Comparison of ENCODE assay signal across 1 cellular context in the genomic region with DNA sequence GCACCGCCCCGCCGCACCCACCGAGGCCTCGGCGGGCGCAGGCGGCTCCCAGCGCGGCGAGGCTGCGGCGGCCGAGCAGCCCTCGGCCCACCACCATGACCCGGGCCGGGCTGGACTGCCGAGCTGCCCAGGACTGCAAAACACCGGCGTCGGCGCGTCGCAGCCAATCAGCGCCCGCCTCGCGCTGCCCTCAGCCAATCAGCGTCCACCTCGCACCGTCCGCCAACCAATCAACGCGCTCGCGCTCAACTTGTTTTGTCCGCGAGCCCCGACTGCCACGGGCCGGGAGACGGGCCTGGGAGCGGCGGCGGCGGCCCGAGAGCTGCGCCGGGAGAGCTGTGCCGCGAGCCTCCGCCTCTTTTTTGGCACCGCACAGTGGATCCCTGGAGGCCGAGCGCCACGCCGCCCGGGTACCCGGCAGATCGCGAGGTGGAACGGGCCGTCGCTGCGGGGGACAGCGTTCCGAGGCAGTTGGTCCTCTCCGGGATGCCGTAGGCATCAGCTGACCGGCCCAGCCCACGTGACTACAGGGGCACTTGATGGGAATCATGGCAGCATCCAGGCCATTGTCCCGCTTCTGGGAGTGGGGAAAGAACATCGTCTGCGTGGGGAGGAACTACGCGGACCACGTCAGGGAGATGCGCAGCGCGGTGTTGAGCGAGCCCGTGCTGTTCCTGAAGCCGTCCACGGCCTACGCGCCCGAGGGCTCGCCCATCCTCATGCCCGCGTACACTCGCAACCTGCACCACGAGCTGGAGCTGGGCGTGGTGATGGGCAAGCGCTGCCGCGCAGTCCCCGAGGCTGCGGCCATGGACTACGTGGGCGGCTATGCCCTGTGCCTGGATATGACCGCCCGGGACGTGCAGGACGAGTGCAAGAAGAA.
TF ChIP-seq lines count a peak whose summit lies in the region.

A gene (plus strand): TSS at position 516 of the 883 bp plus-strand sequence. CDS start 33 bp downstream, at position 549.
A gene (minus strand): TSS at position 135 of the 883 bp plus-strand sequence. CDS start 38 bp downstream, at position 97.

TF ChIP-seq in HEK293, 187 proteins besides CTCF, POLR2A, EP300 and RAD21 (continued from another document and continues in another):
- no peak; the same call in none of the 2 replicates for TF ChIP-seq KLF10 (tag by site-specific recombination; IDR thresholded peaks at IDR 0.05)
- no peak for TF ChIP-seq PRDM1 (tag by site-specific recombination; IDR thresholded peaks at IDR 0.05)
- TF ChIP-seq ZNF266 (tag by site-specific recombination; IDR thresholded peaks at IDR 0.05; ENCODE audit: low read depth): no peak
- no peak for TF ChIP-seq ZNF426 (tag by site-specific recombination; IDR thresholded peaks at IDR 0.05)
- TF ChIP-seq, protein P1, sequence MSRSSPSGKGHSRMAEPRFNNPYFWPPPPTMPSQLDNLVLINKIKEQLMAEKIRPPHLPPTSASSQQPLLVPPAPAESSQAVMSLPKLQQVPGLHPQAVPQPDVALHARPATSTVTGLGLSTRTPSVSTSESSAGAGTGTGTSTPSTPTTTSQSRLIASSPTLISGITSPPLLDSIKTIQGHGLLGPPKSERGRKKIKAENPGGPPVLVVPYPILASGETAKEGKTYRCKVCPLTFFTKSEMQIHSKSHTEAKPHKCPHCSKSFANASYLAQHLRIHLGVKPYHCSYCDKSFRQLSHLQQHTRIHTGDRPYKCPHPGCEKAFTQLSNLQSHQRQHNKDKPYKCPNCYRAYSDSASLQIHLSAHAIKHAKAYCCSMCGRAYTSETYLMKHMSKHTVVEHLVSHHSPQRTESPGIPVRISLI (tag by site-specific recombination; IDR thresholded peaks at IDR 0.05): no peak
- TF ChIP-seq SP2 (tag by site-specific recombination; IDR thresholded peaks at IDR 0.05): peak; percentile 87
- TF ChIP-seq ZNF311 (tag by site-specific recombination; IDR thresholded peaks at IDR 0.05; ENCODE audit: borderline replicate concordance): no peak
- TF ChIP-seq ZFHX2 (tag by site-specific recombination; conservative IDR thresholded peaks at IDR 0.05): peak; percentile 89
- peak; percentile 73; the same call in 1 of the 2 replicates for TF ChIP-seq REPIN1 (tag by site-specific recombination; IDR thresholded peaks at IDR 0.05; ENCODE audit: low read depth)
- TF ChIP-seq, protein P2, sequence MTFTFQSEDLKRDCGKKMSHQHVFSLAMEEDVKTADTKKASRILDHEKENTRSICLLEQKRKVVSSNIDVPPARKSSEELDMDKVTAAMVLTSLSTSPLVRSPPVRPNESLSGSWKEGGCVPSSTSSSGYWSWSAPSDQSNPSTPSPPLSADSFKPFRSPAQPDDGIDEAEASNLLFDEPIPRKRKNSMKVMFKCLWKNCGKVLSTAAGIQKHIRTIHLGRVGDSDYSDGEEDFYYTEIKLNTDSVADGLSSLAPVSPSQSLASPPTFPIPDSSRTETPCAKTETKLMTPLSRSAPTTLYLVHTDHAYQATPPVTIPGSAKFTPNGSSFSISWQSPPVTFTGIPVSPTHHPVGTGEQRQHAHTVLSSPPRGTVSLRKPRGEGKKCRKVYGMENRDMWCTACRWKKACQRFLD (tag by site-specific recombination; IDR thresholded peaks at IDR 0.05): peak; percentile 98
- 0 out of 2 replicates have a peak, but pooled peaks have one; percentile 6 for TF ChIP-seq ZNF560 (tag by site-specific recombination; IDR thresholded peaks at IDR 0.05; ENCODE audit: borderline replicate concordance)
- TF ChIP-seq WT1 (tag by site-specific recombination; IDR thresholded peaks at IDR 0.05): no peak; the same call in 1 of the 2 replicates
- TF ChIP-seq ZNF558 (tag by site-specific recombination; IDR thresholded peaks at IDR 0.05): no peak
- TF ChIP-seq ZNF155 (tag by site-specific recombination; IDR thresholded peaks at IDR 0.05): no peak
- TF ChIP-seq, protein P3, sequence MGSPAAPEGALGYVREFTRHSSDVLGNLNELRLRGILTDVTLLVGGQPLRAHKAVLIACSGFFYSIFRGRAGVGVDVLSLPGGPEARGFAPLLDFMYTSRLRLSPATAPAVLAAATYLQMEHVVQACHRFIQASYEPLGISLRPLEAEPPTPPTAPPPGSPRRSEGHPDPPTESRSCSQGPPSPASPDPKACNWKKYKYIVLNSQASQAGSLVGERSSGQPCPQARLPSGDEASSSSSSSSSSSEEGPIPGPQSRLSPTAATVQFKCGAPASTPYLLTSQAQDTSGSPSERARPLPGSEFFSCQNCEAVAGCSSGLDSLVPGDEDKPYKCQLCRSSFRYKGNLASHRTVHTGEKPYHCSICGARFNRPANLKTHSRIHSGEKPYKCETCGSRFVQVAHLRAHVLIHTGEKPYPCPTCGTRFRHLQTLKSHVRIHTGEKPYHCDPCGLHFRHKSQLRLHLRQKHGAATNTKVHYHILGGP (tag by site-specific recombination; IDR thresholded peaks at IDR 0.05): no peak; the same call in 1 of the 2 replicates
- no peak for TF ChIP-seq ZNF664 (tag by site-specific recombination; IDR thresholded peaks at IDR 0.05)
- peak; percentile 92 for TF ChIP-seq ZNF610 (tag by site-specific recombination; IDR thresholded peaks at IDR 0.05; ENCODE audit: borderline replicate concordance)
- TF ChIP-seq KLF8 (tag by site-specific recombination; IDR thresholded peaks at IDR 0.05): peak; percentile 92
- no peak for TF ChIP-seq ZNF157 (tag by site-specific recombination; IDR thresholded peaks at IDR 0.05)
- TF ChIP-seq ZBTB17 (tag by site-specific recombination; IDR thresholded peaks at IDR 0.05): peak; percentile 96
- peak; percentile 71 for TF ChIP-seq ZBTB1 (tag by site-specific recombination; IDR thresholded peaks at IDR 0.05)
- peak; percentile 87 for TF ChIP-seq KLF7 (tag by site-specific recombination; IDR thresholded peaks at IDR 0.05; ENCODE audit: borderline replicate concordance)
- TF ChIP-seq ZNF510 (tag by site-specific recombination; IDR thresholded peaks at IDR 0.05; ENCODE audit: insufficient replicate concordance): no peak
- TF ChIP-seq ZNF221 (tag by site-specific recombination; IDR thresholded peaks at IDR 0.05; ENCODE audit: borderline replicate concordance): peak; percentile 7; the same call in 1 of the 2 replicates
- TF ChIP-seq, protein P4, sequence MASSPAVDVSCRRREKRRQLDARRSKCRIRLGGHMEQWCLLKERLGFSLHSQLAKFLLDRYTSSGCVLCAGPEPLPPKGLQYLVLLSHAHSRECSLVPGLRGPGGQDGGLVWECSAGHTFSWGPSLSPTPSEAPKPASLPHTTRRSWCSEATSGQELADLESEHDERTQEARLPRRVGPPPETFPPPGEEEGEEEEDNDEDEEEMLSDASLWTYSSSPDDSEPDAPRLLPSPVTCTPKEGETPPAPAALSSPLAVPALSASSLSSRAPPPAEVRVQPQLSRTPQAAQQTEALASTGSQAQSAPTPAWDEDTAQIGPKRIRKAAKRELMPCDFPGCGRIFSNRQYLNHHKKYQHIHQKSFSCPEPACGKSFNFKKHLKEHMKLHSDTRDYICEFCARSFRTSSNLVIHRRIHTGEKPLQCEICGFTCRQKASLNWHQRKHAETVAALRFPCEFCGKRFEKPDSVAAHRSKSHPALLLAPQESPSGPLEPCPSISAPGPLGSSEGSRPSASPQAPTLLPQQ (tag by site-specific recombination; IDR thresholded peaks at IDR 0.05): peak; percentile 93
- peak; percentile 96 for TF ChIP-seq ZBTB20 (tag by site-specific recombination; IDR thresholded peaks at IDR 0.05)
- peak; percentile 93 for TF ChIP-seq ZNF501 (tag by site-specific recombination; IDR thresholded peaks at IDR 0.05)
- TF ChIP-seq ZNF701 (tag by site-specific recombination; IDR thresholded peaks at IDR 0.05): no peak
- TF ChIP-seq RBAK (tag by site-specific recombination; IDR thresholded peaks at IDR 0.05): no peak
- TF ChIP-seq, protein P5, sequence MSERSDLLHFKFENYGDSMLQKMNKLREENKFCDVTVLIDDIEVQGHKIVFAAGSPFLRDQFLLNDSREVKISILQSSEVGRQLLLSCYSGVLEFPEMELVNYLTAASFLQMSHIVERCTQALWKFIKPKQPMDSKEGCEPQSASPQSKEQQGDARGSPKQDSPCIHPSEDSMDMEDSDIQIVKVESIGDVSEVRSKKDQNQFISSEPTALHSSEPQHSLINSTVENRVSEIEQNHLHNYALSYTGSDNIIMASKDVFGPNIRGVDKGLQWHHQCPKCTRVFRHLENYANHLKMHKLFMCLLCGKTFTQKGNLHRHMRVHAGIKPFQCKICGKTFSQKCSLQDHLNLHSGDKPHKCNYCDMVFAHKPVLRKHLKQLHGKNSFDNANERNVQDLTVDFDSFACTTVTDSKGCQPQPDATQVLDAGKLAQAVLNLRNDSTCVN (tag by site-specific recombination; optimal IDR thresholded peaks at IDR 0.05): peak; percentile 99
- peak; percentile 99 for TF ChIP-seq YY1 (tag by site-specific recombination; IDR thresholded peaks at IDR 0.05)
- peak; percentile 72; the same call in 1 of the 2 replicates for TF ChIP-seq ZNF121 (tag by site-specific recombination; IDR thresholded peaks at IDR 0.05)
- no peak; the same call in 1 of the 2 replicates for TF ChIP-seq ZNF596 (tag by site-specific recombination; IDR thresholded peaks at IDR 0.05)
- TF ChIP-seq GLI4 (tag by site-specific recombination; IDR thresholded peaks at IDR 0.05): peak; percentile 89
- no peak for TF ChIP-seq ZNF350 (tag by site-specific recombination; IDR thresholded peaks at IDR 0.05)
- TF ChIP-seq ZNF48 (tag by site-specific recombination; IDR thresholded peaks at IDR 0.05): no peak
- TF ChIP-seq ZNF394 (tag by site-specific recombination; IDR thresholded peaks at IDR 0.05; ENCODE audit: borderline replicate concordance): peak; percentile 74; the same call in 1 of the 2 replicates
- peak; percentile 94 for TF ChIP-seq GLIS1 (tag by site-specific recombination; IDR thresholded peaks at IDR 0.05)
- peak; percentile 95 for TF ChIP-seq KLF9 (tag by site-specific recombination; IDR thresholded peaks at IDR 0.05; ENCODE audit: low read depth)
- peak; percentile 95 for TF ChIP-seq SP7 (tag by site-specific recombination; IDR thresholded peaks at IDR 0.05)
- no peak for TF ChIP-seq ZNF184 (tag by site-specific recombination; IDR thresholded peaks at IDR 0.05)
- TF ChIP-seq ZNF521 (tag by site-specific recombination; IDR thresholded peaks at IDR 0.05): no peak
- TF ChIP-seq, protein P6, sequence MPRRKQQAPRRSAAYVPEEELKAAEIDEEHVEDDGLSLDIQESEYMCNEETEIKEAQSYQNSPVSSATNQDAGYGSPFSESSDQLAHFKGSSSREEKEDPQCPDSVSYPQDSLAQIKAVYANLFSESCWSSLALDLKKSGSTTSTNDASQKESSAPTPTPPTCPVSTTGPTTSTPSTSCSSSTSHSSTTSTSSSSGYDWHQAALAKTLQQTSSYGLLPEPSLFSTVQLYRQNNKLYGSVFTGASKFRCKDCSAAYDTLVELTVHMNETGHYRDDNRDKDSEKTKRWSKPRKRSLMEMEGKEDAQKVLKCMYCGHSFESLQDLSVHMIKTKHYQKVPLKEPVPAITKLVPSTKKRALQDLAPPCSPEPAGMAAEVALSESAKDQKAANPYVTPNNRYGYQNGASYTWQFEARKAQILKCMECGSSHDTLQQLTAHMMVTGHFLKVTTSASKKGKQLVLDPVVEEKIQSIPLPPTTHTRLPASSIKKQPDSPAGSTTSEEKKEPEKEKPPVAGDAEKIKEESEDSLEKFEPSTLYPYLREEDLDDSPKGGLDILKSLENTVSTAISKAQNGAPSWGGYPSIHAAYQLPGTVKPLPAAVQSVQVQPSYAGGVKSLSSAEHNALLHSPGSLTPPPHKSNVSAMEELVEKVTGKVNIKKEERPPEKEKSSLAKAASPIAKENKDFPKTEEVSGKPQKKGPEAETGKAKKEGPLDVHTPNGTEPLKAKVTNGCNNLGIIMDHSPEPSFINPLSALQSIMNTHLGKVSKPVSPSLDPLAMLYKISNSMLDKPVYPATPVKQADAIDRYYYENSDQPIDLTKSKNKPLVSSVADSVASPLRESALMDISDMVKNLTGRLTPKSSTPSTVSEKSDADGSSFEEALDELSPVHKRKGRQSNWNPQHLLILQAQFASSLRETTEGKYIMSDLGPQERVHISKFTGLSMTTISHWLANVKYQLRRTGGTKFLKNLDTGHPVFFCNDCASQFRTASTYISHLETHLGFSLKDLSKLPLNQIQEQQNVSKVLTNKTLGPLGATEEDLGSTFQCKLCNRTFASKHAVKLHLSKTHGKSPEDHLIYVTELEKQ (tag by site-specific recombination; IDR thresholded peaks at IDR 0.05; ENCODE audit: borderline replicate concordance): peak; percentile 82; the same call in 1 of the 2 replicates
- TF ChIP-seq ZNF174 (tag by site-specific recombination; IDR thresholded peaks at IDR 0.05): no peak
- TF ChIP-seq BCL11B (tag by site-specific recombination; IDR thresholded peaks at IDR 0.05; ENCODE audit: low read depth): 0 out of 2 replicates have a peak, but pooled peaks have one; percentile 74
- TF ChIP-seq, protein P7, sequence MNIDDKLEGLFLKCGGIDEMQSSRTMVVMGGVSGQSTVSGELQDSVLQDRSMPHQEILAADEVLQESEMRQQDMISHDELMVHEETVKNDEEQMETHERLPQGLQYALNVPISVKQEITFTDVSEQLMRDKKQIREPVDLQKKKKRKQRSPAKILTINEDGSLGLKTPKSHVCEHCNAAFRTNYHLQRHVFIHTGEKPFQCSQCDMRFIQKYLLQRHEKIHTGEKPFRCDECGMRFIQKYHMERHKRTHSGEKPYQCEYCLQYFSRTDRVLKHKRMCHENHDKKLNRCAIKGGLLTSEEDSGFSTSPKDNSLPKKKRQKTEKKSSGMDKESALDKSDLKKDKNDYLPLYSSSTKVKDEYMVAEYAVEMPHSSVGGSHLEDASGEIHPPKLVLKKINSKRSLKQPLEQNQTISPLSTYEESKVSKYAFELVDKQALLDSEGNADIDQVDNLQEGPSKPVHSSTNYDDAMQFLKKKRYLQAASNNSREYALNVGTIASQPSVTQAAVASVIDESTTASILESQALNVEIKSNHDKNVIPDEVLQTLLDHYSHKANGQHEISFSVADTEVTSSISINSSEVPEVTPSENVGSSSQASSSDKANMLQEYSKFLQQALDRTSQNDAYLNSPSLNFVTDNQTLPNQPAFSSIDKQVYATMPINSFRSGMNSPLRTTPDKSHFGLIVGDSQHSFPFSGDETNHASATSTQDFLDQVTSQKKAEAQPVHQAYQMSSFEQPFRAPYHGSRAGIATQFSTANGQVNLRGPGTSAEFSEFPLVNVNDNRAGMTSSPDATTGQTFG (tag by site-specific recombination; IDR thresholded peaks at IDR 0.05; ENCODE audit: borderline replicate concordance): no peak
- TF ChIP-seq GLIS2 (tag by site-specific recombination; IDR thresholded peaks at IDR 0.05): peak; percentile 95
- TF ChIP-seq ZNF138 (tag by site-specific recombination; IDR thresholded peaks at IDR 0.05; ENCODE audit: borderline replicate concordance): no peak
- TF ChIP-seq ZNF677 (tag by site-specific recombination; IDR thresholded peaks at IDR 0.05): no peak
- TF ChIP-seq ZBTB21 (tag by site-specific recombination; IDR thresholded peaks at IDR 0.05): peak; percentile 78
- TF ChIP-seq ZFP69B (tag by site-specific recombination; IDR thresholded peaks at IDR 0.05): peak; percentile 90
- TF ChIP-seq, protein P8, sequence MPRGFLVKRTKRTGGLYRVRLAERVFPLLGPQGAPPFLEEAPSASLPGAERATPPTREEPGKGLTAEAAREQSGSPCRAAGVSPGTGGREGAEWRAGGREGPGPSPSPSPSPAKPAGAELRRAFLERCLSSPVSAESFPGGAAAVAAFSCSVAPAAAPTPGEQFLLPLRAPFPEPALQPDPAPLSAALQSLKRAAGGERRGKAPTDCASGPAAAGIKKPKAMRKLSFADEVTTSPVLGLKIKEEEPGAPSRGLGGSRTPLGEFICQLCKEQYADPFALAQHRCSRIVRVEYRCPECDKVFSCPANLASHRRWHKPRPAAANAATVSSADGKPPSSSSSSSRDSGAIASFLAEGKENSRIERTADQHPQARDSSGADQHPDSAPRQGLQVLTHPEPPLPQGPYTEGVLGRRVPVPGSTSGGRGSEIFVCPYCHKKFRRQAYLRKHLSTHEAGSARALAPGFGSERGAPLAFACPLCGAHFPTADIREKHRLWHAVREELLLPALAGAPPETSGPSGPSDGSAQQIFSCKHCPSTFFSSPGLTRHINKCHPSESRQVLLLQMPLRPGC (tag by site-specific recombination; IDR thresholded peaks at IDR 0.05): peak; percentile 96
